8 cellular contexts compared by ENCODE assay signal in genomic region chr2:69714539-69715220, GRCh38. TPM values are rescaled to one million over a fixed set of nuclear protein-coding genes. Genes with fewer than 3 reads are reported as not detected.
DNase-seq lines count a peak whose midpoint lies in the region; ATAC-seq and TF ChIP-seq lines count a peak whose summit lies in the region.
"Not testable (repeated sequence)": the region's sequence is repeated elsewhere in the genome, so short reads cannot be mapped to it uniquely, and the experiment has no call there.

No MANE protein-coding gene starts in this region.

- TF ChIP-seq CTCF in GM12875 (IDR thresholded peaks at IDR 0.05; ENCODE audit: borderline replicate concordance, insufficient read depth, low read depth, low read length) (peak; percentile 78), heart right ventricle (IDR thresholded peaks at IDR 0.05) (peak; percentile 73 to 90 (median 85)), psoas muscle (IDR thresholded peaks at IDR 0.05) (peak; percentile 78), uterus (IDR thresholded peaks at IDR 0.05) (peak; percentile 74 to 76 (median 74))

- H3K9me3 ChIP-seq in heart right ventricle = peaks cover 0 to 11% (median 0%) of the 10 kb centered on the region in 11 donors
- not testable (repeated sequence) for H3K9me3 ChIP-seq in psoas muscle, uterus

- 19 to 21% methylated on average over 9 of the region's 9 CpGs for WGBS in heart right ventricle, 2 donors
- 29 to 36% (median 32%) methylated on average over 9 of the region's 9 CpGs for WGBS in psoas muscle, 3 donors

- H3K27me3 ChIP-seq in heart right ventricle; psoas muscle (ENCODE audit: insufficient read depth in 3 of 3, low read length in 2 of 3); uterus: not testable (repeated sequence)

- not testable (repeated sequence) for H3K4me1 ChIP-seq in heart right ventricle, psoas muscle, uterus

- not testable (repeated sequence) for TF ChIP-seq POLR2A in uterus (IDR thresholded peaks at IDR 0.05)

- intact Hi-C loops in heart right ventricle (cut with DNase I) (loop anchor here (1.0 to 10.0 kb wide), 10 partner anchors 62 to 330 kb away; partner anchors contain the start of genes AAK1 (in 6 of the 10) and GFPT1 (in 1 of the 10)), psoas muscle (cut with DNase I) (loop anchor here (5.0 to 10.0 kb wide), 3 partner anchors 72 to 340 kb away; partner anchors contain the start of gene AAK1 (in 1 of the 2)), uterus (cut with DNase I; ENCODE audit: low total_unique reads) (loop anchor here (5.0 kb wide), 1 partner anchor 152 kb away; no protein-coding TSS in a partner anchor)

- not testable (repeated sequence) for H3K4me3 ChIP-seq in GM12875 (ENCODE audit: low read depth, low read length); psoas muscle; uterus
- H3K4me3 ChIP-seq in heart right ventricle = peak overlapping the region in 2 of 10 donors; percentile 12 to 24

- ATAC-seq in HG02938 (IDR thresholded peaks at IDR 0.05; ENCODE audit: unreplicated experiment) = peak; percentile 76
- peak; percentile 85 to 97 (median 93) for ATAC-seq in heart right ventricle
- ATAC-seq in psoas muscle = peak; percentile 93 to 98 (median 94)

- DNase-seq in NCI-H2107 (lab: John Stamatoyannopoulos, UW) (peak; percentile 34), T1000 (lab: John Stamatoyannopoulos, UW) (peak; percentile 72), amniotic epithelial cell (ENCODE audit: low read depth) (peak; percentile 73), heart right ventricle (peak; percentile 84 to 90), psoas muscle (peak; percentile 85 to 89), uterus (peak; percentile 83 to 89)

- not testable (repeated sequence) for H3K27ac ChIP-seq in heart right ventricle, psoas muscle, uterus

- H3K36me3 ChIP-seq in heart right ventricle; psoas muscle (ENCODE audit: insufficient read depth in 1 of 2, low read depth in 1 of 2); uterus: not testable (repeated sequence)

RNA-seq across cellular contexts. Expression of gene ANXA4, which starts 27.3 kb away (rescaled TPM):
- total RNA-seq in heart right ventricle (10 to 100 TPM; 17.9 to 36.7 (median 26.2) TPM), psoas muscle (10 to 100 TPM; 19.4 to 29.0 (median 23.4) TPM), uterus (10 to 100 TPM; 17.4 to 78.5 (median 32.4) TPM)
- polyA plus RNA-seq in heart right ventricle (10 to 100 TPM; 12.0 to 20.2 TPM), psoas muscle (10 to 100 TPM; 13.2 to 17.0 (median 13.2) TPM)

Comparison
In these comparisons a context has a peak if more than half of its experiments do, and no peak if none do; other contexts are left out.
1. DNase-seq: peak in every context shown above with its lines; median percentile 87 in heart right ventricle; 87 in psoas muscle; 86 in uterus; 73 in amniotic epithelial cell; 72 in T1000; 34 in NCI-H2107.